ENCODE assay signal across 35 cellular contexts in the genomic region with DNA sequence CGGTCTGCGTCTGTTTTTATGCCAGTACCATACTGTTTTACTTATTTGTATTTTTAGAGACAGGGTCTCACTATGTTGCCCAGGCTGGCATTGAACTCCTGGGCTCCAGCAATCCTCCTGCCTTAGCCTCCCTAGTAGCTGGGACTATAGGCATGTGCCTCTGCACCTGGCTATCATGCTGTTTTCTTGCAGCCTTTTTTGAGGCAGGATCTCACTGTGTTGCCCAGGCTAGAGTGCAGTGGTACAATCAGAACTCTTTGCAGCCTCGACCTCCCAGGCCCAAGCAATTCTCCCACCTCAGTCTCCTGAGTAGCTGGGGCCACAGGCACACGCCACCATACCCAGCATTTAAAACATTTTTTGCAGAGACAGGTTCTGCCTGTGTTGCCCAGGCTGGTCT.
"Had no signal": no experiment of that assay in that cellular context is flagged by ENCODE, and none has a peak within 500 bp of the region (broad histone marks: within the 10 kb centered on the region; RNA-seq: fewer than 3 reads in every experiment).

No MANE protein-coding gene starts in this region.

- ATAC-seq: activated CD8-positive, alpha-beta T cell treated with anti-CD3 and anti-CD28 coated beads for 36 hours; activated naive CD4-positive, alpha-beta T cell treated with anti-CD3 and anti-CD28 coated beads, Interleukin-2, amount 50 U/mL, for 72 hours; activated T-cell treated with anti-CD3 and anti-CD28 coated beads, Interleukin-2, amount 50 U/mL, for 4 hours; activated T-cell treated with anti-CD3 and anti-CD28 coated beads, Interleukin-2, amount 50 U/mL, for 72 hours; activated T-helper 17 cell treated with anti-CD3 and anti-CD28 coated beads, Interleukin-2, amount 50 U/mL, for 72 hours; body of pancreas; T-cell had no signal

- H3K9me3 Mint-ChIP-seq: activated B cell treated with CpG ODN at 0.5 μM for 24 hours; activated CD4-positive, alpha-beta T cell treated with anti-CD3 and anti-CD28 coated beads, Interleukin-2, amount 10 ng/mL, durations not matched to agents 24 days and 14 days; activated T-cell treated with anti-CD3 and anti-CD28 coated beads, Interleukin-2, amount 50 U/mL, for 72 hours; activated T-helper 1 cell treated with anti-CD3 and anti-CD28 coated beads, Interleukin-12 subunit alpha, Interleukin-12 subunit beta, Interleukin-2, Interleukin-4 antibody, amounts not matched to agents 30 ng/mL and 10 ng/mL and 1 ng/mL, durations not matched to agents 14 hours and 24 hours and 36 hours; activated T-helper 17 cell treated with anti-CD3 and anti-CD28 coated beads, Interleukin-2, amount 50 U/mL, for 72 hours; T-helper 2 cell treated with Interferon-gamma antibody and Interleukin-4, amounts not matched to agents 5 μg/mL and 100 μg/mL, for 36 hours had no signal

- H3K4me3 ChIP-seq: adrenal gland, body of pancreas, breast epithelium had no signal

- H3K36me3 Mint-ChIP-seq: activated CD4-positive, alpha-beta memory T cell treated with anti-CD3 and anti-CD28 coated beads for 36 hours; activated naive CD4-positive, alpha-beta T cell treated with anti-CD3 and anti-CD28 coated beads, Interleukin-2, amount 50 U/mL, for 72 hours had no signal

- DNase-seq: activated B cell treated with CpG ODN at 0.5 μM for 24 hours; activated CD4-positive, alpha-beta memory T cell treated with anti-CD3 and anti-CD28 coated beads for 36 hours; activated CD4-positive, alpha-beta T cell treated with anti-CD3 and anti-CD28 coated beads for 4 hours; activated CD4-positive, alpha-beta T cell treated with anti-CD3 and anti-CD28 coated beads, Interleukin-2, amount 10 ng/mL, durations not matched to agents 24 days and 14 days; activated CD4-positive, alpha-beta T cell treated with anti-CD3 and anti-CD28 coated beads, Interleukin-2, amount 50 U/mL, for 1 hour; activated CD4-positive, alpha-beta T cell treated with anti-CD3 and anti-CD28 coated beads, Interleukin-2, amount 50 U/mL, for 4 hours; activated CD4-positive, CD25-positive, alpha-beta regulatory T cell treated with anti-CD3 and anti-CD28 coated beads, Interleukin-2, amount 50 U/mL, for 72 hours; activated CD8-positive, alpha-beta memory T cell treated with anti-CD3 and anti-CD28 coated beads, Interleukin-2, amount 50 U/mL, for 4 hours; activated CD8-positive, alpha-beta T cell treated with anti-CD3 and anti-CD28 coated beads for 36 hours; activated effector memory CD4-positive, alpha-beta T cell treated with anti-CD3 and anti-CD28 coated beads, Interleukin-2, amount 50 U/mL, for 16 hours; activated gamma-delta T cell treated with Interleukin-2 at 50 U/mL for 16 hours; activated naive CD4-positive, alpha-beta T cell; activated naive CD4-positive, alpha-beta T cell treated with anti-CD3 and anti-CD28 coated beads for 36 hours; activated naive CD4-positive, alpha-beta T cell treated with anti-CD3 and anti-CD28 coated beads, Interleukin-2, amount 50 U/mL, for 16 hours; activated naive CD8-positive, alpha-beta T cell treated with anti-CD3 and anti-CD28 coated beads for 36 hours; activated T-cell treated with anti-CD3 and anti-CD28 coated beads for 4 hours; activated T-cell treated with anti-CD3 and anti-CD28 coated beads, Interleukin-2, amount 50 U/mL, for 1 hour; activated T-cell treated with anti-CD3 and anti-CD28 coated beads, Interleukin-2, amount 50 U/mL, for 4 hours; activated T-cell treated with anti-CD3 and anti-CD28 coated beads, Interleukin-2, amount 50 U/mL, for 72 hours; adrenal gland; amniotic stem cell; aorta; body of pancreas; brain microvascular endothelial cell; central memory CD4-positive, alpha-beta T cell; T-cell; T-helper 2 cell; T-helper 9 cell; WERI-Rb-1 had no signal

- H3K27me3 Mint-ChIP-seq: activated B cell treated with CpG ODN at 0.5 μM for 24 hours; activated CD4-positive, alpha-beta memory T cell treated with anti-CD3 and anti-CD28 coated beads for 36 hours; activated CD4-positive, alpha-beta T cell treated with anti-CD3 and anti-CD28 coated beads, Interleukin-2, amount 10 ng/mL, durations not matched to agents 24 days and 14 days; activated CD8-positive, alpha-beta T cell treated with anti-CD3 and anti-CD28 coated beads for 36 hours; activated naive CD8-positive, alpha-beta T cell treated with anti-CD3 and anti-CD28 coated beads for 36 hours; activated T-helper 17 cell treated with anti-CD3 and anti-CD28 coated beads, Interleukin-2, amount 50 U/mL, for 72 hours; T-cell had no signal

- H3K4me1 ChIP-seq: breast epithelium had no signal

- H3K4me1 Mint-ChIP-seq: activated CD4-positive, alpha-beta T cell treated with anti-CD3 and anti-CD28 coated beads, Interleukin-2, amount 10 ng/mL, durations not matched to agents 24 days and 14 days; activated naive CD8-positive, alpha-beta T cell treated with anti-CD3 and anti-CD28 coated beads for 36 hours; activated T-helper 17 cell treated with anti-CD3 and anti-CD28 coated beads, Interleukin-2, amount 50 U/mL, for 72 hours; T-cell had no signal

- H3K36me3 ChIP-seq: adrenal gland, brain microvascular endothelial cell, breast epithelium, WERI-Rb-1 had no signal

- H3K9me3 ChIP-seq: adrenal gland, body of pancreas, breast epithelium had no signal

- H3K27ac Mint-ChIP-seq: activated B cell treated with CpG ODN at 0.5 μM for 24 hours; activated CD4-positive, alpha-beta memory T cell treated with anti-CD3 and anti-CD28 coated beads for 36 hours; activated CD4-positive, alpha-beta T cell treated with anti-CD3 and anti-CD28 coated beads, Interleukin-2, amount 10 ng/mL, durations not matched to agents 24 days and 14 days; activated CD8-positive, alpha-beta T cell treated with anti-CD3 and anti-CD28 coated beads for 36 hours; activated naive CD4-positive, alpha-beta T cell treated with anti-CD3 and anti-CD28 coated beads for 36 hours; activated naive CD4-positive, alpha-beta T cell treated with anti-CD3 and anti-CD28 coated beads, Interleukin-2, amount 50 U/mL, for 72 hours; activated naive CD8-positive, alpha-beta T cell treated with anti-CD3 and anti-CD28 coated beads for 36 hours; activated T-cell treated with anti-CD3 and anti-CD28 coated beads, Interleukin-2, amount 50 U/mL, for 72 hours; activated T-helper 1 cell treated with anti-CD3 and anti-CD28 coated beads, Interleukin-12 subunit alpha, Interleukin-12 subunit beta, Interleukin-2, Interleukin-4 antibody, amounts not matched to agents 30 ng/mL and 10 ng/mL and 1 ng/mL, durations not matched to agents 14 hours and 24 hours and 36 hours; activated T-helper 17 cell treated with anti-CD3 and anti-CD28 coated beads, Interleukin-2, amount 50 U/mL, for 72 hours; T-cell; T-helper 2 cell treated with Interferon-gamma antibody and Interleukin-4, amounts not matched to agents 5 μg/mL and 100 μg/mL, for 36 hours had no signal

- H3K27me3 ChIP-seq: adrenal gland, body of pancreas, brain microvascular endothelial cell, breast epithelium had no signal

- H3K27ac ChIP-seq: adrenal gland, body of pancreas, brain microvascular endothelial cell, breast epithelium, WERI-Rb-1 had no signal

- FAIRE-seq: astrocyte had no signal

- H3K4me3 Mint-ChIP-seq: activated B cell treated with CpG ODN at 0.5 μM for 24 hours; activated CD4-positive, alpha-beta memory T cell treated with anti-CD3 and anti-CD28 coated beads for 36 hours; activated CD4-positive, alpha-beta T cell treated with anti-CD3 and anti-CD28 coated beads, Interleukin-2, amount 10 ng/mL, durations not matched to agents 24 days and 14 days; activated CD8-positive, alpha-beta T cell treated with anti-CD3 and anti-CD28 coated beads for 36 hours; activated naive CD4-positive, alpha-beta T cell treated with anti-CD3 and anti-CD28 coated beads for 36 hours; activated naive CD8-positive, alpha-beta T cell treated with anti-CD3 and anti-CD28 coated beads for 36 hours; activated T-cell treated with anti-CD3 and anti-CD28 coated beads, Interleukin-2, amount 50 U/mL, for 4 hours; activated T-cell treated with anti-CD3 and anti-CD28 coated beads, Interleukin-2, amount 50 U/mL, for 72 hours; activated T-helper 1 cell treated with anti-CD3 and anti-CD28 coated beads, Interleukin-12 subunit alpha, Interleukin-12 subunit beta, Interleukin-2, Interleukin-4 antibody, amounts not matched to agents 30 ng/mL and 10 ng/mL and 1 ng/mL, durations not matched to agents 14 hours and 24 hours and 36 hours; activated T-helper 17 cell treated with anti-CD3 and anti-CD28 coated beads, Interleukin-2, amount 50 U/mL, for 72 hours; T-cell; T-helper 2 cell treated with Interferon-gamma antibody and Interleukin-4, amounts not matched to agents 5 μg/mL and 100 μg/mL, for 36 hours had no signal
